ENCODE assay signal across 10 cellular contexts in the genomic region with DNA sequence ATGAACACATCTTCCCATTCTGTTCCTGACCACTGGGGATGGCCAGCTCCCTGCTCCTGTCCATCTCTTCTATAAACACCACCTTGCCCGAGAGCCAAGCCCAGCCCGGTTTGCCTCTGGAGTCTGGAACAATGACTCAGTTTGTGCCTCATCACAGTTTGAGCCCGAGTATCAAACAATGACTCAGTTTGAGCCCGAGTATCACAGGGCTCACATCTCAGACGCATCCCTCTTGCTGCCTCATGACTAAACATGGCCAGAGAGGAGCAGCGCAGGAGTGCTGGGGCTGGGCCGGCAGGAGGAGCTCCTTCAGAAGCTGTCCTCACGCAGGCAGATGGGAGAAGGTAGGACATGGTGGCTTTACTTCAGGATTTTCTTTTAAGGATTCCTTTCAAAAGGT.
DNase-seq lines count a peak whose midpoint lies in the region; ATAC-seq and TF ChIP-seq lines count a peak whose summit lies in the region.
"Had no signal": no experiment of that assay in that cellular context is flagged by ENCODE, and none has a peak within 500 bp of the region (broad histone marks: within the 10 kb centered on the region; RNA-seq: fewer than 3 reads in every experiment).

No MANE protein-coding gene starts in this region.

- WGBS in smooth muscle cell (ENCODE audit: low lambda C conversion rate), result 36% methylated on average over 8 of the region's 8 CpGs

- H3K9me3 ChIP-seq in smooth muscle cell (replicated peaks; ENCODE audit: low read depth), result no peaks in the 10 kb centered on the region

- peaks cover 51% of the 10 kb centered on the region for H4K20me1 ChIP-seq in smooth muscle cell (ENCODE audit: low read depth)

- intact Hi-C loops in left cardiac atrium (cut with DNase I), result no loop called here

- peak; percentile 42 for TF ChIP-seq CTCF in smooth muscle cell (IDR thresholded peaks at IDR 0.05; ENCODE audit: borderline replicate concordance, insufficient read depth, poor library complexity, severe bottlenecking)

- H3F3A ChIP-seq in smooth muscle cell (ENCODE audit: low read depth), result peaks cover 7% of the 10 kb centered on the region

- no peak overlapping the region for H3K4me2 ChIP-seq in smooth muscle cell

- H2AFZ ChIP-seq in smooth muscle cell (ENCODE audit: low read depth), result no peak overlapping the region

- no peak overlapping the region for H3K4me3 ChIP-seq in smooth muscle cell

- H3K27ac ChIP-seq in smooth muscle cell (ENCODE audit: low read depth), result peak overlapping the region; percentile 49

- H3K27me3 ChIP-seq in smooth muscle cell (ENCODE audit: low read depth), result no peaks in the 10 kb centered on the region

- peaks cover 12% of the 10 kb centered on the region for H3K79me2 ChIP-seq in smooth muscle cell (ENCODE audit: low read depth)

- DNase-seq in H4 (ENCODE audit: low spot score) (peak; percentile 51), amniotic epithelial cell (ENCODE audit: low read depth) (peak; percentile 96), left cardiac atrium (peak; percentile 54), smooth muscle cell (lab: John Stamatoyannopoulos, UW; ENCODE audit: unreplicated experiment) (no peak), NCI-H82 treated with DMSO at 0.1 percent for 48 hours (lab: John Stamatoyannopoulos, UW; ENCODE audit: unreplicated experiment) (no peak)
- DNase-seq: activated naive CD4-positive, alpha-beta T cell treated with anti-CD3 and anti-CD28 coated beads, Interleukin-2, amount 10 ng/mL, durations not matched to agents 7 days and 5 days; H9 had no signal

- H3K4me1 ChIP-seq in smooth muscle cell (ENCODE audit: low read depth), result no peaks in the 10 kb centered on the region

- ATAC-seq in left cardiac atrium (peak in 1 of 2 donors; percentile 84), GM21447 (IDR thresholded peaks at IDR 0.05; ENCODE audit: unreplicated experiment) (no peak), GM18861 (IDR thresholded peaks at IDR 0.05; ENCODE audit: unreplicated experiment) (no peak), HG03280 (IDR thresholded peaks at IDR 0.05; ENCODE audit: unreplicated experiment) (no peak)

- no peak overlapping the region for H3K9ac ChIP-seq in smooth muscle cell (ENCODE audit: low read depth)

- H3K36me3 ChIP-seq in smooth muscle cell (ENCODE audit: low read depth), result peaks cover 34% of the 10 kb centered on the region

Comparison
In these comparisons a context has a peak if more than half of its experiments do, and no peak if none do; other contexts are left out.
1. DNase-seq: peak in H4 (single experiment), amniotic epithelial cell (single experiment) and left cardiac atrium (single experiment); none in smooth muscle cell (single experiment) and NCI-H82 treated with DMSO at 0.1 percent for 48 hours (single experiment).